In the genomic region with DNA sequence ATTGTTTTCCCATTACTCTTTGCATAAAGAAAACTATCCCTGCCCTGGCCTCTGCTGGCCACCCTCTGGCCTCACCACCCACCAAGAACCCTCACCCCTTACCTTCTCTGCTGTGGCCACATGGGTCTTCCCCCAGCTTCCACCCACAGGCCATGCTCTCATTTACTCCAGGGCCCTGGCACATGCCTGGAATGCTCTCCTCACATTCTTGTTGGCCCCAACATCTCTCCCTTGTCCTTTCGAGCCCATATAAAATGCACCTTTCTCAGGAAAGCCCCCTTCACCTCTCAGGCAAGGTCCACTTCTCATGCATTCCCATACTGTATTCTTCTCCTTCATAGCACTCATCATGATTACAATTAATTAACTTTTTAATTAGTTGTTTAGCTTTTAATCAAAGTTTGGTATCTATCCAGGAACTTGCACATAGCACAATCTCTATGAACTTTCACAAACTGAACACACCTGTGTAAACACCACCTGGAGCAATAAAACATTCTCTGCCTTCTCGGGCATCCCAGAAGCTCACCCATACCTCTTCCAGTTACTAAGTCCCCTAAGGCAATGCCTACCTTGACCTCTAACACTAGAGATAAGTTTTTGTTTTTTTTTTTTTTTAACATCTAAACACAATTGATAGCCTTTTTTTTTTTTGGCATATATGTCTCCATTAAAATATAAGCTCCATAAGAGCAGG, we compare ENCODE assay signal across 17 cellular contexts.
DNase-seq lines count a peak whose midpoint lies in the region; ATAC-seq and TF ChIP-seq lines count a peak whose summit lies in the region.
"Had no signal": no experiment of that assay in that cellular context is flagged by ENCODE, and none has a peak within 500 bp of the region (broad histone marks: within the 10 kb centered on the region; RNA-seq: fewer than 3 reads in every experiment).

No MANE protein-coding gene starts in this region.

- H3K9me3 ChIP-seq in colonic mucosa, result no peaks in the 10 kb centered on the region
- no peaks in the 10 kb centered on the region for H3K9me3 ChIP-seq in prostate gland
- peaks cover 2% of the 10 kb centered on the region for H3K9me3 ChIP-seq in right cardiac atrium (ENCODE audit: control insufficient read depth, low read length)
- H3K9me3 ChIP-seq in OCI-LY7 (ENCODE audit: low read length), result no peaks in the 10 kb centered on the region
- H3K9me3 ChIP-seq in right atrium auricular region, result peaks cover 0 to 12% of the 10 kb centered on the region in 2 donors
- H3K9me3 ChIP-seq: BE2C had no signal

- H3K27ac ChIP-seq in C4-2B, result peak overlapping the region; percentile 76
- H3K27ac ChIP-seq in colonic mucosa, result no peak overlapping the region
- H3K27ac ChIP-seq in prostate gland, result no peak overlapping the region
- H3K27ac ChIP-seq in right cardiac atrium (ENCODE audit: low read length), result no peak overlapping the region
- H3K27ac ChIP-seq in OCI-LY7 (ENCODE audit: low read depth, low read length, poor library complexity, severe bottlenecking), result no peak overlapping the region
- no peak overlapping the region for H3K27ac ChIP-seq in right atrium auricular region

- DNase-seq in HT-29 (ENCODE audit: low spot score), result peak; percentile 6
- DNase-seq in colonic mucosa, result peak; percentile 22
- peak; percentile 12 for DNase-seq in prostate gland (ENCODE audit: low spot score)
- no peak for DNase-seq in right cardiac atrium
- DNase-seq in OCI-LY7 (ENCODE audit: low spot score), result no peak
- DNase-seq in right atrium auricular region (ENCODE audit: low spot score), result no peak
- DNase-seq: ACHN; BE2C; C1 segment of cervical spinal cord; Caco-2; CD4-positive, alpha-beta T cell; DMS79; GDM1; GOT3; H7 had no signal

- H4K20me1 ChIP-seq in OCI-LY7 (ENCODE audit: insufficient read depth, low read length), result no peaks in the 10 kb centered on the region

- intact Hi-C loops in colonic mucosa (cut with DNase I), result no loop called here
- intact Hi-C loops in prostate gland (cut with DNase I), result no loop called here
- intact Hi-C loops in right cardiac atrium (cut with DNase I), result no loop called here
- intact Hi-C loops in OCI-LY7 (cut with micrococcal nuclease; ENCODE audit: unreplicated experiment), result no loop called here

- H3K4me3 ChIP-seq in colonic mucosa, result no peak overlapping the region
- H3K4me3 ChIP-seq in prostate gland, result no peak overlapping the region
- H3K4me3 ChIP-seq in right cardiac atrium (ENCODE audit: low read length), result no peak overlapping the region
- no peak overlapping the region for H3K4me3 ChIP-seq in OCI-LY7 (ENCODE audit: low read depth, low read length, poor library complexity, severe bottlenecking)
- no peak overlapping the region for H3K4me3 ChIP-seq in right atrium auricular region

- no peak for ATAC-seq in right cardiac atrium
- ATAC-seq: HCT116 had no signal

- H3K27me3 ChIP-seq in colonic mucosa, result no peaks in the 10 kb centered on the region
- no peaks in the 10 kb centered on the region for H3K27me3 ChIP-seq in prostate gland (replicated peaks; ENCODE audit: insufficient read depth)
- peaks cover 4% of the 10 kb centered on the region for H3K27me3 ChIP-seq in right cardiac atrium (ENCODE audit: control insufficient read depth, insufficient read depth)
- no peaks in the 10 kb centered on the region for H3K27me3 ChIP-seq in right atrium auricular region
- H3K27me3 ChIP-seq: BE2C had no signal

- WGBS in prostate gland, result 56% methylated on average over 2 of the region's 2 CpGs
- WGBS in right cardiac atrium, result 65% methylated on average over 2 of the region's 2 CpGs

- no peaks in the 10 kb centered on the region for H3K36me3 ChIP-seq in colonic mucosa
- H3K36me3 ChIP-seq in prostate gland, result no peaks in the 10 kb centered on the region
- no peaks in the 10 kb centered on the region for H3K36me3 ChIP-seq in OCI-LY7 (ENCODE audit: insufficient read depth, low read length)
- H3K36me3 ChIP-seq in right atrium auricular region, result no peaks in the 10 kb centered on the region
- H3K36me3 ChIP-seq: BE2C had no signal

- H3K9ac ChIP-seq in colonic mucosa (ENCODE audit: low read depth in 2 of 2, low read length in 2 of 2), result no peak overlapping the region

- H3K4me2 ChIP-seq in OCI-LY7 (ENCODE audit: low read length), result no peak overlapping the region

- no peak overlapping the region for H2AFZ ChIP-seq in OCI-LY7 (ENCODE audit: low read length)

- H3K4me1 ChIP-seq in colonic mucosa, result no peaks in the 10 kb centered on the region
- H3K4me1 ChIP-seq in prostate gland (replicated peaks), result no peaks in the 10 kb centered on the region
- H3K4me1 ChIP-seq in right cardiac atrium (ENCODE audit: control insufficient read depth, insufficient read depth, low read length), result no peaks in the 10 kb centered on the region
- H3K4me1 ChIP-seq in OCI-LY7 (ENCODE audit: insufficient read depth, low read length, poor library complexity, severe bottlenecking), result no peaks in the 10 kb centered on the region
- no peaks in the 10 kb centered on the region for H3K4me1 ChIP-seq in right atrium auricular region
- H3K4me1 ChIP-seq: BE2C, Caco-2 had no signal

- POLR2A ChIA-PET in OCI-LY7 (lab: Charles Lee), result interaction anchor here (0.6 kb wide), 1 partner anchor 150 kb away, joined by 8 read pairs; no protein-coding TSS in a partner anchor

- CTCF ChIA-PET in OCI-LY7 (lab: Charles Lee; ENCODE audit: unreplicated experiment), result no interaction called here

- no peaks in the 10 kb centered on the region for H3K79me2 ChIP-seq in OCI-LY7 (ENCODE audit: insufficient read depth, low read depth, low read length)

- no peaks in the 10 kb centered on the region for H3K9me2 ChIP-seq in OCI-LY7 (ENCODE audit: insufficient read depth, low read length)

- BruUV-seq in OCI-LY7 (replicated peaks; lab: Mats Ljungman, UMichigan), result no TSS peak

- TF ChIP-seq CTCF in C4-2B (conservative IDR thresholded peaks at IDR 0.05), result no peak
- TF ChIP-seq CTCF in colonic mucosa (IDR thresholded peaks at IDR 0.05), result no peak
- no peak for TF ChIP-seq CTCF in prostate gland (IDR thresholded peaks at IDR 0.05)
- no peak for TF ChIP-seq CTCF in OCI-LY7 (conservative IDR thresholded peaks at IDR 0.05; ENCODE audit: low read length)
- no peak for TF ChIP-seq CTCF in right atrium auricular region (IDR thresholded peaks at IDR 0.05)

- no peak for TF ChIP-seq POLR2A in prostate gland (IDR thresholded peaks at IDR 0.05)

Comparison
In these comparisons a context has a peak if more than half of its experiments do, and no peak if none do; other contexts are left out.
1. DNase-seq: peak in HT-29 (single experiment), colonic mucosa (single experiment) and prostate gland (single experiment); none in right cardiac atrium (0 of 3), OCI-LY7 (single experiment) and right atrium auricular region (single experiment).